Comparison of ENCODE assay signal across 19 cellular contexts in the genomic region with DNA sequence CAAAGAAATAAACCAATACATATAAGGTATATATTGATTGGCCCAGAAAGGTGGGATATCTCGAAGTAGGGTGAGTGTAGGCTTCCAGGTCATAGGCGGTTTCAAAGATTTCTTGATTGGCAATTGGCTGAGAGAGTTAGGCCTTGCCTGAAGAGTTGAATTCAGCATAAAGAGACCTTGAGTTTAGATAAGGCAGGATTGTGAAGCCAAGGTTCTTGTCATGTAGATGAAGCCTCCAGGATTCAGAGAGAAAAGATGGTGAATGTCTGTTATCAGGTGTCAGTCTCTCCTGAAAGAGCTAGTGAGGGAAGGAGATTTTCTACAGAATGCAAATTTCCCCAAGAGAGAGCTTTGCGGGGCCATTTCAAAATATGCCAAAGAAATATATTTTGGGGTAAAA.
A peak's percentile ranks its signal among the peaks of the same experiment; 100 is the strongest.
DNase-seq lines count a peak whose midpoint lies in the region; ATAC-seq and TF ChIP-seq lines count a peak whose summit lies in the region.
"Had no signal": no experiment of that assay in that cellular context is flagged by ENCODE, and none has a peak within 500 bp of the region (broad histone marks: within the 10 kb centered on the region; RNA-seq: fewer than 3 reads in every experiment).

No MANE protein-coding gene starts in this region.

- no peak overlapping the region for H3K18ac ChIP-seq in mesendoderm (ENCODE audit: low read length)

- no peak overlapping the region for H2AK5ac ChIP-seq in mesendoderm (ENCODE audit: low read length)

- peaks cover 7% of the 10 kb centered on the region; the same call in 1 of the 2 replicates for H3K9me2 ChIP-seq in GM23338 (ENCODE audit: insufficient read depth)

- peak; percentile 50 for DNase-seq in GM23338 (ENCODE audit: low spot score)
- DNase-seq in NT2/D1 (ENCODE audit: low read depth, low spot score): peak; percentile 64
- no peak for DNase-seq in endodermal cell
- DNase-seq in mesendoderm: peak; percentile 93
- DNase-seq in stimulated activated CD4-positive, alpha-beta T cell treated with anti-CD3 and anti-CD28 coated beads, Interleukin-2, amount 100 ng/mL, for 48 hours: no peak
- DNase-seq: AML-193; CD4-positive, alpha-beta T cell; DMS153; DMS79; GDM1; H9; IMR-90 had no signal

- no peak overlapping the region for H3K4me3 ChIP-seq in GM23338
- H3K4me3 ChIP-seq in NT2/D1 (ENCODE audit: insufficient read length, low read depth): no peak overlapping the region
- peak overlapping the region; percentile 41 for H3K4me3 ChIP-seq in endodermal cell (ENCODE audit: low read length)
- no peak overlapping the region for H3K4me3 ChIP-seq in mesendoderm (ENCODE audit: low read length)
- H3K4me3 ChIP-seq: A549, GM23248, K562 had no signal

- H3K36me3 ChIP-seq in GM23338 (ENCODE audit: insufficient read depth) (no peaks in the 10 kb centered on the region), NT2/D1 (ENCODE audit: insufficient read depth, insufficient read length, low read length) (no peaks in the 10 kb centered on the region), endodermal cell (ENCODE audit: control insufficient read depth, insufficient read depth, low read length) (no peaks in the 10 kb centered on the region), mesendoderm (ENCODE audit: control insufficient read depth, insufficient read depth, low read length) (no peaks in the 10 kb centered on the region)

- H3K79me2 ChIP-seq in GM23338 (replicated peaks; ENCODE audit: insufficient read depth): no peaks in the 10 kb centered on the region
- H3K79me2 ChIP-seq in mesendoderm (ENCODE audit: control insufficient read depth, insufficient read depth, low read length): no peaks in the 10 kb centered on the region

- no peak overlapping the region for H2BK120ac ChIP-seq in mesendoderm (ENCODE audit: low read depth, low read length)

- H3K4me3 Mint-ChIP-seq in GM23338 (no peak overlapping the region), endodermal cell (no peak overlapping the region)
- H3K4me3 Mint-ChIP-seq: CD4-positive, alpha-beta T cell; H9 had no signal

- H3K4me1 Mint-ChIP-seq in GM23338 (peaks cover 12% of the 10 kb centered on the region), endodermal cell (peaks cover 15% of the 10 kb centered on the region)

- H3K9me3 ChIP-seq in NT2/D1 (ENCODE audit: insufficient read depth, low read length) (no peaks in the 10 kb centered on the region), endodermal cell (ENCODE audit: control insufficient read depth, low read length) (no peaks in the 10 kb centered on the region)
- H3K9me3 ChIP-seq: A549 had no signal

- no peaks in the 10 kb centered on the region for H3K27me3 ChIP-seq in GM23338 (ENCODE audit: insufficient read depth)
- H3K27me3 ChIP-seq in NT2/D1 (ENCODE audit: insufficient read depth, insufficient read length): no peaks in the 10 kb centered on the region
- H3K27me3 ChIP-seq in endodermal cell (ENCODE audit: control insufficient read depth, insufficient read depth, low read length, poor library complexity, severe bottlenecking): no peaks in the 10 kb centered on the region
- H3K27me3 ChIP-seq in mesendoderm (ENCODE audit: insufficient read depth, low read length, poor library complexity): no peaks in the 10 kb centered on the region

- no peak overlapping the region for H2AFZ ChIP-seq in GM23338
- H2AFZ ChIP-seq: GM23248 had no signal

- H3K27ac Mint-ChIP-seq in GM23338: no peak overlapping the region
- no peak overlapping the region for H3K27ac Mint-ChIP-seq in endodermal cell
- H3K27ac Mint-ChIP-seq: CD4-positive, alpha-beta T cell; H9 had no signal

- H4K5ac ChIP-seq in mesendoderm (ENCODE audit: low read length): no peak overlapping the region

- no peaks in the 10 kb centered on the region for H3K79me1 ChIP-seq in mesendoderm (ENCODE audit: low read length)

- H3K36me3 Mint-ChIP-seq in GM23338 (ENCODE audit: low read depth) (no peaks in the 10 kb centered on the region), endodermal cell (ENCODE audit: low read depth) (no peaks in the 10 kb centered on the region)

- WGBS in endodermal cell (ENCODE audit: insufficient coverage in 1 of 2, insufficient read length in 1 of 2), 2 experiments: 32 to 67% methylated on average over 3 of the region's 3 CpGs
- no CpG with 5 or more reads among the region's 3 CpGs for WGBS in mesendoderm (ENCODE audit: extremely low coverage, insufficient coverage, low lambda C conversion rate)

- peak overlapping the region; percentile 46 for H3K4me2 ChIP-seq in GM23338
- H3K4me2 ChIP-seq in mesendoderm (ENCODE audit: low read length): no peak overlapping the region
- H3K4me2 ChIP-seq: A549 had no signal

- H3K9me3 Mint-ChIP-seq in GM23338 (no peaks in the 10 kb centered on the region), endodermal cell (no peaks in the 10 kb centered on the region)
- H3K9me3 Mint-ChIP-seq: CD4-positive, alpha-beta T cell; H9 had no signal

- H3K9ac ChIP-seq in NT2/D1 (ENCODE audit: insufficient read length, low read depth) (no peak overlapping the region), endodermal cell (ENCODE audit: extremely low read depth, low read length, poor library complexity, severe bottlenecking) (no peak overlapping the region), mesendoderm (ENCODE audit: low read length) (no peak overlapping the region)
- H3K9ac ChIP-seq: GM23248 had no signal

- ATAC-seq in GM23338 (peak; percentile 91), GM19452 (IDR thresholded peaks at IDR 0.05; ENCODE audit: unreplicated experiment) (no peak), HG03457 (IDR thresholded peaks at IDR 0.05; ENCODE audit: unreplicated experiment) (no peak)
- ATAC-seq: A549, K562 had no signal

- H4K20me1 ChIP-seq in GM23338 (replicated peaks; ENCODE audit: insufficient read depth): no peaks in the 10 kb centered on the region

- H3K27ac ChIP-seq in GM23338 (ENCODE audit: low read depth) (no peak overlapping the region), endodermal cell (ENCODE audit: low read depth, low read length) (no peak overlapping the region), mesendoderm (ENCODE audit: low read depth, low read length) (peak overlapping the region; percentile 72)
- H3K27ac ChIP-seq: 22Rv1, A549, C4-2B, GM23248 had no signal

- no peak overlapping the region for H2BK15ac ChIP-seq in mesendoderm (replicated peaks; ENCODE audit: low read depth)

- H3K27me3 Mint-ChIP-seq in GM23338 (ENCODE audit: insufficient read depth, low read depth, poor library complexity) (peaks cover 4% of the 10 kb centered on the region), endodermal cell (ENCODE audit: insufficient read depth) (peaks cover 21% of the 10 kb centered on the region)
- H3K27me3 Mint-ChIP-seq: CD4-positive, alpha-beta T cell had no signal

- TF ChIP-seq CTCF in GM23338 (conservative IDR thresholded peaks at IDR 0.05; ENCODE audit: low read depth in 2 of 2): no peak
- no peak for TF ChIP-seq CTCF in endodermal cell (conservative IDR thresholded peaks at IDR 0.05)

- H3K4me1 ChIP-seq in GM23338 (ENCODE audit: insufficient read depth) (peaks cover 13% of the 10 kb centered on the region), NT2/D1 (ENCODE audit: insufficient read depth, insufficient read length) (peaks cover 9% of the 10 kb centered on the region), endodermal cell (ENCODE audit: control insufficient read depth, insufficient read depth, low read length) (peaks cover 6% of the 10 kb centered on the region), mesendoderm (ENCODE audit: control insufficient read depth, low read depth, low read length) (peaks cover 31% of the 10 kb centered on the region)
- H3K4me1 ChIP-seq: A549 had no signal

- no peak overlapping the region for H4K8ac ChIP-seq in mesendoderm (ENCODE audit: low read depth, low read length)

- no peaks in the 10 kb centered on the region for H3F3A ChIP-seq in GM23338 (replicated peaks; ENCODE audit: low read depth)

- no peak overlapping the region for H3K23ac ChIP-seq in mesendoderm (ENCODE audit: low read length)

- no peak overlapping the region for H3K4ac ChIP-seq in mesendoderm (ENCODE audit: low read depth, low read length)

- H3K56ac ChIP-seq in mesendoderm (ENCODE audit: low read length): peak overlapping the region; percentile 65

- peak overlapping the region; percentile 96 for H2BK5ac ChIP-seq in mesendoderm (ENCODE audit: low read length)

TF ChIP-seq in GM23338, 12 proteins besides CTCF, POLR2A, EP300 and RAD21 (continues in another document):
- TF ChIP-seq EZH2 (IDR thresholded peaks at IDR 0.05; ENCODE audit: low read depth, unreplicated experiment): no peak

Comparison
In these comparisons a context has a peak if more than half of its experiments do, and no peak if none do; other contexts are left out.
1. DNase-seq: peak in GM23338 (single experiment), NT2/D1 (single experiment) and mesendoderm (single experiment); none in endodermal cell (single experiment) and stimulated activated CD4-positive, alpha-beta T cell treated with anti-CD3 and anti-CD28 coated beads, Interleukin-2, amount 100 ng/mL, for 48 hours (0 of 2).